In the genomic region with DNA sequence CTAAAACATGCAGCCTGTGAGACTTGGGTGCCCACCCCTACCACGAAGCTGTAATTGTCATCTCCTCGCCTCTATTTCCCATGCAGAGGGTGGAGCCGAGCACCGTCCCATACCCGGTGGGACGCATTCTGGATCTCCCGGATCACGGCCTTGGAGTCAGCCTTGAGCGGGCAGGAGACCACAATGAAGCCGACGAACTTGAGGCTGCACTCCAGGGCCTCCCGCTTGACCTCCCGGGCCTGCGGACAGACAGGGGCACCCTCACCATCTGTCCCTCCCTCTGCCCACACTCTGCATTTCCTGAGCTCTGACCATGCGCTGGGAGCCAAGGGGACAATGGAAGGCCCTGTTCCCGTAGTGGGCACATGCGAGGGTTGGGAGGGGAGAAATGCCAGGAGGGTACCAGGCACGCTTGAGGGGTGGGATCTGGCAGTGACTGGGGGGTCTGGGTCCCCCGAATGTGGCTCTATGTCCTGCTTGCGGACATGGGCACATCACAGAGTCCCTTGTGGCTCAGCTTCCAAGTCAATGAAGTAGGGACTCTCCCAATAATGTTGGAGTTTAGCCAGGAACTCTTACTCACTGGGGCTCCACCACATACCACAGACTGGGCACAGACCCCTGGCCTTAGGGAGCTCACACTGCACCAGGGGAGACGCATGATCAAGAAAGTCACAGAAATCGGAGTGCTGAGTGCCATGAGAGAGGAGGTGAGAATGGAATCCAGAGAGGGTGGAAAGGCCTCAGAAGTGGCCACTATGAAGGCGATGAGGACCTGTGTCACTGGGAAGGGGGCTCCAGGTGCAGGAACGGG, we compare ENCODE assay signal across 18 cellular contexts. TPM values are rescaled to one million over a fixed set of nuclear protein-coding genes. Genes with fewer than 3 reads are reported as not detected.
DNase-seq lines count a peak whose midpoint lies in the region; ATAC-seq and TF ChIP-seq lines count a peak whose summit lies in the region.
"Had no signal": no experiment of that assay in that cellular context is flagged by ENCODE, and none has a peak within 500 bp of the region (broad histone marks: within the 10 kb centered on the region; RNA-seq: fewer than 3 reads in every experiment).

No MANE protein-coding gene starts in this region.

- H3K4me3 ChIP-seq in transverse colon = no peak overlapping the region
- H3K4me3 ChIP-seq: gastrocnemius medialis, suprapubic skin had no signal

- no peaks in the 10 kb centered on the region for H3K9me3 ChIP-seq in transverse colon
- H3K9me3 ChIP-seq: gastrocnemius medialis, suprapubic skin had no signal

- DNase-seq in ACHN (peak; percentile 6), EL (peak; percentile 42), WTC11 (ENCODE audit: low spot score) (no peak), iPS-NIHi11 (ENCODE audit: low spot score) (peak; percentile 8), transverse colon (no peak), hypothalamus (lab: John Stamatoyannopoulos, UW) (no peak), NAMALWA (ENCODE audit: low spot score) (no peak)
- DNase-seq: activated naive CD8-positive, alpha-beta T cell treated with anti-CD3 and anti-CD28 coated beads, Interleukin-2, amount 10 ng/mL, durations not matched to agents 7 days and 5 days; gastrocnemius medialis; NCI-H1417 treated with DMSO at 0.1 percent for 48 hours; stimulated activated CD4-positive, alpha-beta T cell treated with anti-CD3 and anti-CD28 coated beads, Interleukin-12 subunit alpha, Interleukin-12 subunit beta, amount 100 ng/mL, for 4 hours had no signal

- H3K4me3 Mint-ChIP-seq in WTC11 = no peak overlapping the region
- H3K4me3 Mint-ChIP-seq: activated naive CD8-positive, alpha-beta T cell treated with anti-CD3 and anti-CD28 coated beads, Interleukin-2, amount 10 ng/mL, durations not matched to agents 7 days and 5 days; activated T-helper 1 cell treated with anti-CD3 and anti-CD28 coated beads, Interleukin-12 subunit alpha, Interleukin-12 subunit beta, Interleukin-2, Interleukin-4 antibody, amounts not matched to agents 30 ng/mL and 10 ng/mL and 1 ng/mL, durations not matched to agents 14 hours and 24 hours and 36 hours; neural crest cell had no signal

- no peak for TF ChIP-seq POLR2A in transverse colon (IDR thresholded peaks at IDR 0.05)

- POLR2A ChIA-PET in WTC11 (lab: Charles Lee) = no interaction called here

- intact Hi-C loops in transverse colon (cut with DNase I; ENCODE audit: low total_unique reads) = no loop called here

- no peaks in the 10 kb centered on the region for H3K27me3 Mint-ChIP-seq in WTC11 (ENCODE audit: low read depth)
- H3K27me3 Mint-ChIP-seq: activated naive CD8-positive, alpha-beta T cell treated with anti-CD3 and anti-CD28 coated beads, Interleukin-2, amount 10 ng/mL, durations not matched to agents 7 days and 5 days had no signal

- H3K27ac Mint-ChIP-seq in WTC11 = peak overlapping the region; percentile 29; the same call in 1 of the 2 replicates
- H3K27ac Mint-ChIP-seq: activated naive CD8-positive, alpha-beta T cell treated with anti-CD3 and anti-CD28 coated beads, Interleukin-2, amount 10 ng/mL, durations not matched to agents 7 days and 5 days; activated T-helper 1 cell treated with anti-CD3 and anti-CD28 coated beads, Interleukin-12 subunit alpha, Interleukin-12 subunit beta, Interleukin-2, Interleukin-4 antibody, amounts not matched to agents 30 ng/mL and 10 ng/mL and 1 ng/mL, durations not matched to agents 14 hours and 24 hours and 36 hours had no signal

- H3K27me3 ChIP-seq in transverse colon = no peaks in the 10 kb centered on the region
- H3K27me3 ChIP-seq: gastrocnemius medialis, suprapubic skin had no signal

- no peak overlapping the region for H3K27ac ChIP-seq in transverse colon
- H3K27ac ChIP-seq: gastrocnemius medialis, suprapubic skin had no signal

- no peak for TF ChIP-seq EP300 in transverse colon (IDR thresholded peaks at IDR 0.05; ENCODE audit: low read depth)

- H3K4me1 Mint-ChIP-seq in WTC11 = no peaks in the 10 kb centered on the region
- H3K4me1 Mint-ChIP-seq: activated naive CD8-positive, alpha-beta T cell treated with anti-CD3 and anti-CD28 coated beads, Interleukin-2, amount 10 ng/mL, durations not matched to agents 7 days and 5 days; neural crest cell had no signal

- whole genome bisulfite sequencing in transverse colon (ENCODE audit: low coverage in 1 of 2), 2 donors = 80 to 98% methylated on average over 2 to 15 of the region's 24 CpGs

- CTCF ChIA-PET in WTC11 (lab: Charles Lee) = interaction anchor here (0.9 to 1.5 kb wide), 5 partner anchors 9 to 120 kb away, joined by 3 to 6 read pairs (median 5); a partner anchor contains a TSS

- H3K9me3 Mint-ChIP-seq in WTC11 = no peaks in the 10 kb centered on the region
- H3K9me3 Mint-ChIP-seq: activated naive CD8-positive, alpha-beta T cell treated with anti-CD3 and anti-CD28 coated beads, Interleukin-2, amount 10 ng/mL, durations not matched to agents 7 days and 5 days; activated T-helper 1 cell treated with anti-CD3 and anti-CD28 coated beads, Interleukin-12 subunit alpha, Interleukin-12 subunit beta, Interleukin-2, Interleukin-4 antibody, amounts not matched to agents 30 ng/mL and 10 ng/mL and 1 ng/mL, durations not matched to agents 14 hours and 24 hours and 36 hours; neural crest cell had no signal

- TF ChIP-seq CTCF in WTC11 (IDR thresholded peaks at IDR 0.05) (no peak), transverse colon (IDR thresholded peaks at IDR 0.05) (no peak)

- ATAC-seq in WTC11 (no peak), GM21576 (IDR thresholded peaks at IDR 0.05; ENCODE audit: unreplicated experiment) (no peak)
- ATAC-seq: gastrocnemius medialis, left lobe of liver had no signal

- peaks cover 0 to 63% (median 34%) of the 10 kb centered on the region in 4 donors for H3K36me3 ChIP-seq in transverse colon

- in situ Hi-C loops in ACHN (cut with HindIII; ENCODE audit: low pct_ligation_motif_present, low pct_unique_long_range_greater_than_20kb, low sequenced_read_pairs) (no loop called here), transverse colon (cut with MboI; ENCODE audit: low pct_ligation_motif_present in 1 of 4, low pct_unique_long_range_greater_than_20kb in 1 of 4, low sequenced_read_pairs in 3 of 4) (no loop called here)

- H3K4me1 ChIP-seq in transverse colon = no peaks in the 10 kb centered on the region
- H3K4me1 ChIP-seq: gastrocnemius medialis, suprapubic skin had no signal

- peaks cover 68% of the 10 kb centered on the region for H3K36me3 Mint-ChIP-seq in WTC11

TF ChIP-seq in WTC11, 78 proteins besides CTCF, POLR2A, EP300 and RAD21:
- TF ChIP-seq NFATC4 (CRISPR knock-in tag; IDR thresholded peaks at IDR 0.05) (no peak), ETV6 (CRISPR knock-in tag; IDR thresholded peaks at IDR 0.05) (no peak), CBFB (CRISPR knock-in tag; IDR thresholded peaks at IDR 0.05; ENCODE audit: low read depth) (no peak), ZNF138 (CRISPR knock-in tag; conservative IDR thresholded peaks at IDR 0.05) (no peak), JUN (CRISPR knock-in tag; IDR thresholded peaks at IDR 0.05) (no peak), ESRRA (CRISPR knock-in tag; IDR thresholded peaks at IDR 0.05; ENCODE audit: borderline replicate concordance) (no peak), JAZF1 (CRISPR knock-in tag; IDR thresholded peaks at IDR 0.05) (no peak), RELA (CRISPR knock-in tag; IDR thresholded peaks at IDR 0.05; ENCODE audit: borderline replicate concordance) (no peak), ZNF232 (CRISPR knock-in tag; IDR thresholded peaks at IDR 0.05) (no peak)
- TF ChIP-seq, protein P1, sequence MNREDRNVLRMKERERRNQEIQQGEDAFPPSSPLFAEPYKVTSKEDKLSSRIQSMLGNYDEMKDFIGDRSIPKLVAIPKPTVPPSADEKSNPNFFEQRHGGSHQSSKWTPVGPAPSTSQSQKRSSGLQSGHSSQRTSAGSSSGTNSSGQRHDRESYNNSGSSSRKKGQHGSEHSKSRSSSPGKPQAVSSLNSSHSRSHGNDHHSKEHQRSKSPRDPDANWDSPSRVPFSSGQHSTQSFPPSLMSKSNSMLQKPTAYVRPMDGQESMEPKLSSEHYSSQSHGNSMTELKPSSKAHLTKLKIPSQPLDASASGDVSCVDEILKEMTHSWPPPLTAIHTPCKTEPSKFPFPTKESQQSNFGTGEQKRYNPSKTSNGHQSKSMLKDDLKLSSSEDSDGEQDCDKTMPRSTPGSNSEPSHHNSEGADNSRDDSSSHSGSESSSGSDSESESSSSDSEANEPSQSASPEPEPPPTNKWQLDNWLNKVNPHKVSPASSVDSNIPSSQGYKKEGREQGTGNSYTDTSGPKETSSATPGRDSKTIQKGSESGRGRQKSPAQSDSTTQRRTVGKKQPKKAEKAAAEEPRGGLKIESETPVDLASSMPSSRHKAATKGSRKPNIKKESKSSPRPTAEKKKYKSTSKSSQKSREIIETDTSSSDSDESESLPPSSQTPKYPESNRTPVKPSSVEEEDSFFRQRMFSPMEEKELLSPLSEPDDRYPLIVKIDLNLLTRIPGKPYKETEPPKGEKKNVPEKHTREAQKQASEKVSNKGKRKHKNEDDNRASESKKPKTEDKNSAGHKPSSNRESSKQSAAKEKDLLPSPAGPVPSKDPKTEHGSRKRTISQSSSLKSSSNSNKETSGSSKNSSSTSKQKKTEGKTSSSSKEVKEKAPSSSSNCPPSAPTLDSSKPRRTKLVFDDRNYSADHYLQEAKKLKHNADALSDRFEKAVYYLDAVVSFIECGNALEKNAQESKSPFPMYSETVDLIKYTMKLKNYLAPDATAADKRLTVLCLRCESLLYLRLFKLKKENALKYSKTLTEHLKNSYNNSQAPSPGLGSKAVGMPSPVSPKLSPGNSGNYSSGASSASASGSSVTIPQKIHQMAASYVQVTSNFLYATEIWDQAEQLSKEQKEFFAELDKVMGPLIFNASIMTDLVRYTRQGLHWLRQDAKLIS (CRISPR knock-in tag; IDR thresholded peaks at IDR 0.05; ENCODE audit: borderline replicate concordance) = no peak

RNA-seq across cellular contexts. Expression of a gene that starts 9.2 kb away (rescaled TPM):
- 19.8 to 23.0 TPM (median 21.9 TPM) in 3 replicates for total RNA-seq in WTC11 (2021)
- 10 to 100 TPM; 17.3 to 84.9 (median 27.2) TPM for total RNA-seq in transverse colon

RNA-seq across cellular contexts. Expression of a gene that starts 10.8 kb away (rescaled TPM):
- total RNA-seq in WTC11 (2021) = 63.4 to 82.6 TPM (median 64.3 TPM) in 3 replicates
- 100 to 1,000 TPM; 112 to 929 (median 402) TPM for total RNA-seq in transverse colon

RNA-seq across cellular contexts. Expression of a gene that starts 15.9 kb away (rescaled TPM):
- total RNA-seq in WTC11 (2021) (51.3 to 54.0 TPM (median 51.4 TPM) in 3 replicates), transverse colon (10 to 100 TPM in 3 of 4 donors, 1 to 10 TPM in 1; 6.8 to 16.8 (median 11.1) TPM)

RNA-seq across cellular contexts. Expression of a gene that starts 24.7 kb away (rescaled TPM):
- total RNA-seq in WTC11 (2021) = 42.9 to 45.1 TPM (median 44.5 TPM) in 3 replicates
- 10 to 100 TPM; 19.2 to 52.5 (median 32.6) TPM for total RNA-seq in transverse colon

RNA-seq across cellular contexts. Expression of a gene that starts 34.2 kb away (rescaled TPM):
- total RNA-seq in WTC11 (2021) (3.2 to 4.5 TPM (median 3.5 TPM) in 3 replicates), transverse colon (10 to 100 TPM in 1 of 4 donors, 1 to 10 TPM in 3; 1.9 to 11.9 (median 5.1) TPM)
- total RNA-seq: dermis microvascular lymphatic vessel endothelial cell, gastrocnemius medialis, HT1080 had no signal

Comparison
In these comparisons a context has a peak if more than half of its experiments do, and no peak if none do; other contexts are left out.
1. DNase-seq: peak in ACHN (single experiment), EL (single experiment) and iPS-NIHi11 (single experiment); none in WTC11 (single experiment), transverse colon (single experiment), hypothalamus (0 of 51) and NAMALWA (single experiment).